In genomic region chr10:102645388-102645740, GRCh38 we compare ENCODE assay signal across 8 cellular contexts. TPM values are rescaled to one million over a fixed set of nuclear protein-coding genes. Genes with fewer than 3 reads are reported as not detected.
A peak's percentile ranks its signal among the peaks of the same experiment; 100 is the strongest.
DNase-seq lines count a peak whose midpoint lies in the region; ATAC-seq and TF ChIP-seq lines count a peak whose summit lies in the region.

No MANE protein-coding gene starts in this region.

- peaks cover 43% of the 10 kb centered on the region for H3F3A ChIP-seq in DOHH2 (ENCODE audit: control insufficient read depth, insufficient read depth)

- peak overlapping the region; percentile 91 for H3K4me2 ChIP-seq in DOHH2 (ENCODE audit: low read length)

- H3K27ac ChIP-seq in DOHH2 (ENCODE audit: low read depth, low read length) (peak overlapping the region; percentile 95), stomach smooth muscle (ENCODE audit: low read length) (peak overlapping the region; percentile 99)

- no peaks in the 10 kb centered on the region for H3K9me2 ChIP-seq in DOHH2 (replicated peaks; ENCODE audit: control insufficient read depth, low read length)

- no peak for TF ChIP-seq CTCF in DOHH2 (IDR thresholded peaks at IDR 0.05; ENCODE audit: low read depth, low read length, poor library complexity, severe bottlenecking)
- no peak for TF ChIP-seq CTCF in lower leg skin (IDR thresholded peaks at IDR 0.05)

- H3K27me3 ChIP-seq in DOHH2 (ENCODE audit: control insufficient read depth, low read length), result no peaks in the 10 kb centered on the region
- H3K27me3 ChIP-seq in stomach smooth muscle (ENCODE audit: control insufficient read depth in 1 of 2, insufficient read depth in 2 of 2, low read length in 2 of 2), result no peaks in the 10 kb centered on the region

- H3K79me2 ChIP-seq in DOHH2 (ENCODE audit: control insufficient read depth, low read length), result peaks cover 71% of the 10 kb centered on the region

- no peak for ATAC-seq in HG03095 (IDR thresholded peaks at IDR 0.05; ENCODE audit: unreplicated experiment)
- no peak for ATAC-seq in GM21515 (IDR thresholded peaks at IDR 0.05; ENCODE audit: unreplicated experiment)

- H4K20me1 ChIP-seq in DOHH2 (ENCODE audit: control insufficient read depth, insufficient read depth, low read depth, low read length), result peaks cover 3% of the 10 kb centered on the region; the same call in 1 of the 2 replicates

- peak overlapping the region; percentile 78 to 97 for H3K9ac ChIP-seq in stomach smooth muscle (ENCODE audit: low read length in 2 of 2)

- H3K4me3 ChIP-seq in DOHH2 (ENCODE audit: low read length), result peak overlapping the region; percentile 91
- peak overlapping the region; percentile 84 for H3K4me3 ChIP-seq in lower leg skin (ENCODE audit: low read depth, poor library complexity, severe bottlenecking)
- H3K4me3 ChIP-seq in stomach smooth muscle (ENCODE audit: low read length in 2 of 2), result peak overlapping the region; percentile 79 to 92

- intact Hi-C loops in lower leg skin (cut with DNase I; ENCODE audit: low total_unique reads), result no loop called here

- peak; percentile 79 for DNase-seq in M059J (ENCODE audit: low read depth)
- DNase-seq in UCSD-AML1 (lab: John Stamatoyannopoulos, UW; ENCODE audit: unreplicated experiment), result peak; percentile 66
- DNase-seq in dermis blood vessel endothelial cell, result peak; percentile 73
- DNase-seq in lower leg skin (ENCODE audit: low spot score in 2 of 2), result peak in 1 of 2 donors; percentile 79

- TF ChIP-seq POLR2A in lower leg skin (IDR thresholded peaks at IDR 0.05), result no peak

- H3K4me1 ChIP-seq in DOHH2 (ENCODE audit: control insufficient read depth, low read length), result peaks cover 53% of the 10 kb centered on the region
- H3K4me1 ChIP-seq in stomach smooth muscle (ENCODE audit: control insufficient read depth, insufficient read depth, low read length), result peaks cover 58% of the 10 kb centered on the region

- 0 to 3% methylated on average over 11 of the region's 12 CpGs for WGBS in lower leg skin, 2 donors

- peaks cover 47% of the 10 kb centered on the region for H3K36me3 ChIP-seq in DOHH2 (ENCODE audit: control insufficient read depth, low read length)
- no peaks in the 10 kb centered on the region for H3K36me3 ChIP-seq in stomach smooth muscle (ENCODE audit: control insufficient read depth in 2 of 2, insufficient read depth in 2 of 2, low read length in 2 of 2)

- H3K9me3 ChIP-seq in DOHH2 (ENCODE audit: control insufficient read depth, insufficient read depth, low read length) (no peaks in the 10 kb centered on the region), stomach smooth muscle (ENCODE audit: control insufficient read depth in 2 of 2, low read length in 2 of 2) (no peaks in the 10 kb centered on the region)

RNA-seq across cellular contexts. Expression of gene TRIM8, which starts 1.1 kb away (rescaled TPM):
- 28.8 and 58.1 TPM in 2 replicates for total RNA-seq in M059J (2014; rRNA removed; shearing (Covaris generic))
- total RNA-seq in dermis blood vessel endothelial cell (65.7 and 124 TPM in 2 replicates), lower leg skin (100 to 1,000 TPM in 3 of 4 donors, 10 to 100 TPM in 1; 91.7 to 128 (median 106) TPM)
